ENCODE assay signal across 9 cellular contexts in the genomic region with DNA sequence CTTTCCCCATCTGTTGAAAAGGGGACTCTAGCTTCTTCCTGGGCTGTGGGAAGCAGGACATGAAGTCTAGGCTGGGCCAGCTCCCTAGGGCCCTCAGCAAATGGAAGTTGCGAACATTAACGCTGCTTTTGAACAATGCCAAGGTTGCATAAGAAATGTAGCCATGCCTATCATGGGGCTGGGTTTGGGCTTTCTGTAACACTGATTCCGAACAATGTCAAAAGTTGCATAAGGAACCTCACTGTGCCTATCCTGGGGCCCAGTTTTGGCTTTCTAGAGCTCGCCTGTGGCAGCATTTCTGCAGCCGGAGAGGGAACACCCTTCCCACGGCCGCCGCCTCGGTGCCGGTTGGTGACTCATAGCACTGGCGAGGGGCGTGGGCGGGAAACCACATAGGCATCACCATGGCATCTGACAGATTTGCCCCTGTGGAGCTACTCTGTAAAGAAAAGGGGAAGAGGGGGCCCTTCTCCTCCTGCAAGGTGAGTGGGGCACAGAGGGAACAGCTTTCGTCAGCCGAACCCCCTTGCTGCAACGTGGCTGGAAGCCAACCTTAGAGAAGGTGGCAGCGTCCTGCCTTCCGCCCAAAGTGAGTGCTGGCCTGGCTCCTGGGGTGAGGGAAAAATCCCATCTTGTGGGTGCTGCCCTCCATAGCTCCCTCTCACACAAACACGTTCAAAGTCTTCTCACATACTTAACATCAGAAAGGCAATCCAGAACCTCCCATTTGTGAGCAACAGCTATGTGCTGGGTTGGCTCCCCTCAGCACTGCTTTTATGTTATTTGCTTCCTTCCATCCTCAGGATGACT. TPM values are rescaled to one million over a fixed set of nuclear protein-coding genes. Genes with fewer than 3 reads are reported as not detected.
DNase-seq lines count a peak whose midpoint lies in the region; ATAC-seq and TF ChIP-seq lines count a peak whose summit lies in the region.
"Had no signal": no experiment of that assay in that cellular context is flagged by ENCODE, and none has a peak within 500 bp of the region (broad histone marks: within the 10 kb centered on the region; RNA-seq: fewer than 3 reads in every experiment).

No MANE protein-coding gene starts in this region.

- intact Hi-C loops in gastrocnemius medialis (cut with DNase I; ENCODE audit: low total_unique reads), result loop anchor here (2.0 to 10.0 kb wide), 2 partner anchors 33 to 117 kb away; no protein-coding TSS in a partner anchor

- H3K9me3 ChIP-seq in gastrocnemius medialis, result no peaks in the 10 kb centered on the region

- H3K27me3 ChIP-seq in gastrocnemius medialis, result no peaks in the 10 kb centered on the region

- H3K4me1 ChIP-seq in gastrocnemius medialis, result peaks cover 36% of the 10 kb centered on the region in 2 donors

- no peak for TF ChIP-seq CTCF in coronary artery (IDR thresholded peaks at IDR 0.05)
- no peak for TF ChIP-seq CTCF in gastrocnemius medialis (IDR thresholded peaks at IDR 0.05 in 4 of 5, conservative IDR thresholded peaks at IDR 0.05 in 1 of 5)

- H3K36me3 ChIP-seq in gastrocnemius medialis, result no peaks in the 10 kb centered on the region

- H3K27ac ChIP-seq in coronary artery, result no peak overlapping the region
- peak overlapping the region; percentile 2 to 74 (median 72) for H3K27ac ChIP-seq in gastrocnemius medialis

- H3K4me3 ChIP-seq in coronary artery (no peak overlapping the region), gastrocnemius medialis (no peak overlapping the region)

- ATAC-seq in gastrocnemius medialis, result peak; percentile 21 to 45
- ATAC-seq in GM18517 (IDR thresholded peaks at IDR 0.05; ENCODE audit: unreplicated experiment), result no peak
- no peak for ATAC-seq in HG03565 (IDR thresholded peaks at IDR 0.05; ENCODE audit: unreplicated experiment)

- TF ChIP-seq POLR2A in gastrocnemius medialis (IDR thresholded peaks at IDR 0.05), result no peak

- peak; percentile 72 for DNase-seq in Ammon's horn (ENCODE audit: low spot score)
- peak; percentile 68 to 76 for DNase-seq in Kasumi-1 (lab: John Stamatoyannopoulos, UW)
- peak; percentile 86 to 87 for DNase-seq in activated CD4-positive, alpha-beta T cell treated with anti-CD3 and anti-CD28 coated beads, Interleukin-2, amount 50 U/mL, for 4 hours
- peak; percentile 69 for DNase-seq in coronary artery (ENCODE audit: low spot score)
- peak; percentile 25 to 47 for DNase-seq in gastrocnemius medialis
- DNase-seq in NCI-H345 (lab: John Stamatoyannopoulos, UW), result no peak

- in situ Hi-C loops in gastrocnemius medialis (cut with MboI; ENCODE audit: low sequenced_read_pairs in 4 of 4), result no loop called here

RNA-seq across cellular contexts. Expression of a gene that starts 46.6 kb away (rescaled TPM):
- total RNA-seq in gastrocnemius medialis, result 1 to 10 TPM in 3 of 4 donors, under 1 TPM in 1; 0.31 to 2.9 (median 1.8) TPM
- total RNA-seq: dermis microvascular lymphatic vessel endothelial cell had no signal

Comparison
In these comparisons a context has a peak if more than half of its experiments do, and no peak if none do; other contexts are left out.
1. H3K27ac ChIP-seq: peak in gastrocnemius medialis (4 of 4); none in coronary artery (0 of 2).
2. ATAC-seq: peak in gastrocnemius medialis (2 of 2); none in GM18517 (single experiment) and HG03565 (single experiment).